30 cellular contexts compared by ENCODE assay signal in genomic region chrX:10265775-10266174, GRCh38.
"Had no signal": no experiment of that assay in that cellular context is flagged by ENCODE, and none has a peak within 500 bp of the region (broad histone marks: within the 10 kb centered on the region; RNA-seq: fewer than 3 reads in every experiment).

No MANE protein-coding gene starts in this region.

- H3K4me3 Mint-ChIP-seq: activated B cell treated with CpG ODN at 0.5 μM for 24 hours; activated naive CD8-positive, alpha-beta T cell treated with anti-CD3 and anti-CD28 coated beads, Interleukin-2, amount 10 ng/mL, durations not matched to agents 7 days and 5 days; activated T-cell treated with anti-CD3 and anti-CD28 coated beads, Interleukin-2, amount 50 U/mL, for 4 hours; activated T-helper 1 cell treated with anti-CD3 and anti-CD28 coated beads, Interleukin-12 subunit alpha, Interleukin-12 subunit beta, Interleukin-2, Interleukin-4 antibody, amounts not matched to agents 30 ng/mL and 10 ng/mL and 1 ng/mL, durations not matched to agents 14 hours and 24 hours and 36 hours; central memory CD8-positive, alpha-beta T cell; dendritic cell treated with granulocyte-macrophage colony-stimulating factor and Interleukin-4, amounts not matched to agents 40 ng/mL and 50 ng/mL, for 4 days; endodermal cell; T-helper 17 cell; T-helper 2 cell treated with Interferon-gamma antibody and Interleukin-4, amounts not matched to agents 5 μg/mL and 100 μg/mL, for 36 hours had no signal

- H3K27me3 ChIP-seq: brain microvascular endothelial cell had no signal

- H3K9me3 Mint-ChIP-seq: activated B cell treated with CpG ODN at 0.5 μM for 24 hours; activated naive CD8-positive, alpha-beta T cell treated with anti-CD3 and anti-CD28 coated beads, Interleukin-2, amount 10 ng/mL, durations not matched to agents 7 days and 5 days; activated T-cell treated with anti-CD3 and anti-CD28 coated beads, Interleukin-2, amount 50 U/mL, for 4 hours; activated T-helper 1 cell treated with anti-CD3 and anti-CD28 coated beads, Interleukin-12 subunit alpha, Interleukin-12 subunit beta, Interleukin-2, Interleukin-4 antibody, amounts not matched to agents 30 ng/mL and 10 ng/mL and 1 ng/mL, durations not matched to agents 14 hours and 24 hours and 36 hours; central memory CD8-positive, alpha-beta T cell; dendritic cell treated with granulocyte-macrophage colony-stimulating factor and Interleukin-4, amounts not matched to agents 40 ng/mL and 50 ng/mL, for 4 days; T-helper 2 cell treated with Interferon-gamma antibody and Interleukin-4, amounts not matched to agents 5 μg/mL and 100 μg/mL, for 36 hours had no signal

- ATAC-seq: activated CD4-positive, CD25-positive, alpha-beta regulatory T cell treated with anti-CD3 and anti-CD28 coated beads, Interleukin-2, amount 50 U/mL, for 24 hours; activated T-cell treated with anti-CD3 and anti-CD28 coated beads, Interleukin-2, amount 50 U/mL, for 4 hours; esophagus mucosa; T-helper 17 cell had no signal

- H3K36me3 ChIP-seq: brain microvascular endothelial cell, WERI-Rb-1 had no signal

- H3K4me1 Mint-ChIP-seq: activated B cell treated with CpG ODN at 0.5 μM for 24 hours; activated naive CD8-positive, alpha-beta T cell treated with anti-CD3 and anti-CD28 coated beads, Interleukin-2, amount 10 ng/mL, durations not matched to agents 7 days and 5 days; central memory CD8-positive, alpha-beta T cell; endodermal cell; T-helper 17 cell had no signal

- H3K27me3 Mint-ChIP-seq: activated B cell treated with CpG ODN at 0.5 μM for 24 hours; activated naive CD8-positive, alpha-beta T cell treated with anti-CD3 and anti-CD28 coated beads, Interleukin-2, amount 10 ng/mL, durations not matched to agents 7 days and 5 days; central memory CD8-positive, alpha-beta T cell; dendritic cell treated with granulocyte-macrophage colony-stimulating factor and Interleukin-4, amounts not matched to agents 40 ng/mL and 50 ng/mL, for 4 days; T-helper 17 cell had no signal

- H3K36me3 Mint-ChIP-seq: activated naive CD8-positive, alpha-beta T cell treated with anti-CD3 and anti-CD28 coated beads, Interleukin-2, amount 10 ng/mL, durations not matched to agents 7 days and 5 days had no signal

- H3K4me3 ChIP-seq: coronary artery, dorsolateral prefrontal cortex had no signal

- DNase-seq: activated B cell treated with CpG ODN at 0.5 μM for 24 hours; activated CD4-positive, alpha-beta T cell treated with anti-CD3 and anti-CD28 coated beads for 48 hours; activated CD4-positive, alpha-beta T cell treated with anti-CD3 and anti-CD28 coated beads, Interleukin-2, amount 50 U/mL, for 1 hour; activated CD4-positive, alpha-beta T cell treated with anti-CD3 and anti-CD28 coated beads, Interleukin-2, amount 50 U/mL, for 48 hours; activated CD8-positive, alpha-beta memory T cell treated with anti-CD3 and anti-CD28 coated beads, Interleukin-2, amount 50 U/mL, for 48 hours; activated gamma-delta T cell; activated naive CD4-positive, alpha-beta T cell; activated naive CD4-positive, alpha-beta T cell treated with anti-CD3 and anti-CD28 coated beads, Interleukin-2, amount 50 U/mL, for 16 hours; activated naive CD8-positive, alpha-beta T cell treated with anti-CD3 and anti-CD28 coated beads, Interleukin-2, amount 10 ng/mL, durations not matched to agents 7 days and 5 days; activated T-cell treated with anti-CD3 and anti-CD28 coated beads for 4 hours; activated T-cell treated with anti-CD3 and anti-CD28 coated beads, Interleukin-2, amount 50 U/mL, for 4 hours; amniotic stem cell; anterior cingulate cortex; brain microvascular endothelial cell; dorsolateral prefrontal cortex; effector memory CD4-positive, alpha-beta T cell; endodermal cell; foreskin fibroblast; head of caudate nucleus; T-helper 1 cell; T-helper 17 cell; T1000; WERI-Rb-1 had no signal

- H3K27ac Mint-ChIP-seq: activated B cell treated with CpG ODN at 0.5 μM for 24 hours; activated naive CD8-positive, alpha-beta T cell treated with anti-CD3 and anti-CD28 coated beads, Interleukin-2, amount 10 ng/mL, durations not matched to agents 7 days and 5 days; activated T-helper 1 cell treated with anti-CD3 and anti-CD28 coated beads, Interleukin-12 subunit alpha, Interleukin-12 subunit beta, Interleukin-2, Interleukin-4 antibody, amounts not matched to agents 30 ng/mL and 10 ng/mL and 1 ng/mL, durations not matched to agents 14 hours and 24 hours and 36 hours; dendritic cell treated with granulocyte-macrophage colony-stimulating factor and Interleukin-4, amounts not matched to agents 40 ng/mL and 50 ng/mL, for 4 days; endodermal cell; T-helper 17 cell; T-helper 2 cell treated with Interferon-gamma antibody and Interleukin-4, amounts not matched to agents 5 μg/mL and 100 μg/mL, for 36 hours had no signal

- H3K27ac ChIP-seq: brain microvascular endothelial cell, coronary artery, dorsolateral prefrontal cortex, WERI-Rb-1 had no signal
